ENCODE assay signal across 10 cellular contexts in the genomic region with DNA sequence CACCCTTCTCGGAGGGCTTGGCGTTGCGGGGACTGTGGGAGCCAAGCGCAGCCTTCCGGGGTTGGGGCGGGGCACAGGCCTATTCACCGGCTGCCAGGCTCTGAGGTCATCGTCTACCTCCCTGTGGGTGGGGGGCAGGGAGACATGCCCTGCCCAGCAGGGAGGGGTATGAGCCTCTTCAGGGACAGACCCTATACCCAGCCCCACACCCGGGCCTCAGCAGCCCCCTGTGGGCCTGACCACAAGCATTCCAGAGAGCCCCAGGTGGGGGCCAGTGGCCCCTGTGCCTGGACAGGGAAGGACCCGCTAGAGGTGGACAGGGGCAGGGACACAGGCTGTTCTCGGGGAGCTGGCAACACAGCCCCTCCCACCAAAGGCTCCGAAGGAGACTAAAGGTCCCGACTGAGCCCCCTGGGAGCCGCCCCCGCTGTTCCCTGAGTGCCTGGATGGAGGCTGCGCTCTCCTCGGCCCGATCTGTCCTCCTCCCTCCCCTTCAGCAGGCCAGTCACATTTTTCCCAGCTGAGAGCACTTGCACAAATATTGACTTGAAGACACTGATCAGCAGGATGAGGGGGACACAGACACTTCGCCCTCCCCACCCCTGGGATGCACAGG. TPM values are rescaled to one million over a fixed set of nuclear protein-coding genes. Genes with fewer than 3 reads are reported as not detected.
DNase-seq lines count a peak whose midpoint lies in the region; ATAC-seq, FAIRE-seq and TF ChIP-seq lines count a peak whose summit lies in the region.
"Had no signal": no experiment of that assay in that cellular context is flagged by ENCODE, and none has a peak within 500 bp of the region (broad histone marks: within the 10 kb centered on the region; RNA-seq: fewer than 3 reads in every experiment).

No MANE protein-coding gene starts in this region.

- H3K27ac ChIP-seq in HEK293 (ENCODE audit: extremely low read depth, low read depth, low read length) (0 out of 2 replicates have a peak overlapping the region, but pooled peaks have one; percentile 4), K562 (ENCODE audit: extremely low read depth, low read depth, low read length) (no peak overlapping the region), smooth muscle cell (ENCODE audit: low read depth) (peak overlapping the region; percentile 60)

- TF ChIP-seq CTCF in HEK293 (tag by site-specific recombination; IDR thresholded peaks at IDR 0.05) (no peak), K562 (IDR thresholded peaks at IDR 0.05 in 2 of 3, conservative IDR thresholded peaks at IDR 0.05 in 1 of 3; ENCODE audit: insufficient read depth in 2 of 3, low read depth in 1 of 3, low read length in 3 of 3) (no peak), smooth muscle cell (IDR thresholded peaks at IDR 0.05; ENCODE audit: borderline replicate concordance, insufficient read depth, poor library complexity, severe bottlenecking) (no peak)

- H3K9ac ChIP-seq in K562 (ENCODE audit: insufficient read depth in 1 of 2, low read depth in 2 of 2, low read length in 2 of 2) (peak overlapping the region in 1 of 2 experiments; percentile 70; a peak in 2 of 4 replicates), smooth muscle cell (ENCODE audit: low read depth) (peak overlapping the region; percentile 60)

- H3K4me3 ChIP-seq in HEK293 (ENCODE audit: low read depth, low read length) (peak overlapping the region; percentile 18), K562 (no peak overlapping the region), smooth muscle cell (no peak overlapping the region)

- in situ Hi-C loops in K562 (cut with MboI), result no loop called here

- no peaks in the 10 kb centered on the region for H3K9me3 Mint-ChIP-seq in activated CD8-positive, alpha-beta memory T cell treated with anti-CD3 and anti-CD28 coated beads, Interleukin-2, amount 10 ng/mL, durations not matched to agents 7 days and 5 days (ENCODE audit: low read depth)
- H3K9me3 Mint-ChIP-seq: T-helper 1 cell treated with Interleukin-12 subunit alpha and Interleukin-12 subunit beta and Interleukin-4 antibody, amounts not matched to agents 30 μg/mL and 1 μg/mL, for 36 hours had no signal

- WGBS in K562 (ENCODE audit: insufficient coverage, low coverage, missing lambda C conversion rate), result 92% methylated on average over 14 of the region's 19 CpGs
- whole genome bisulfite sequencing in smooth muscle cell (ENCODE audit: low lambda C conversion rate), result 41% methylated on average over 18 of the region's 19 CpGs

- H3K36me3 ChIP-seq in HEK293 (ENCODE audit: control insufficient read depth in 2 of 2, insufficient read depth in 1 of 2, low read length in 2 of 2), result peaks cover 0 to 37% of the 10 kb centered on the region in 2 experiments; a peak in 1 of 3 replicates
- peaks cover 68% of the 10 kb centered on the region; the same call in 1 of the 3 replicates for H3K36me3 ChIP-seq in K562 (ENCODE audit: control insufficient read depth, insufficient read depth, low read length)
- H3K36me3 ChIP-seq in smooth muscle cell (ENCODE audit: low read depth), result no peaks in the 10 kb centered on the region

- H2AFZ ChIP-seq in K562 (ENCODE audit: low read depth, low read length) (no peak overlapping the region), smooth muscle cell (ENCODE audit: low read depth) (no peak overlapping the region)

- H3K4me1 Mint-ChIP-seq in activated CD8-positive, alpha-beta memory T cell treated with anti-CD3 and anti-CD28 coated beads, Interleukin-2, amount 10 ng/mL, durations not matched to agents 7 days and 5 days, result no peaks in the 10 kb centered on the region

- no peaks in the 10 kb centered on the region for H3K27me3 Mint-ChIP-seq in activated CD8-positive, alpha-beta memory T cell treated with anti-CD3 and anti-CD28 coated beads, Interleukin-2, amount 10 ng/mL, durations not matched to agents 7 days and 5 days

- POLR2A ChIA-PET in HEK293 (lab: Yijun Ruan, JAX) (interaction anchor here (0.5 to 1.9 kb wide), 3 partner anchors 12 to 38 kb away, joined by 3 to 8 read pairs (median 3); partner anchors contain the start of genes LAMA5 and RPS21), K562 (lab: Yijun Ruan, JAX) (no interaction called here)

- FAIRE-seq in K562 (lab: Jason Lieb, UNC), result peak; percentile 29

- H3K4me2 ChIP-seq in K562 (ENCODE audit: insufficient read depth, low read length), result no peak overlapping the region
- peak overlapping the region; percentile 71 for H3K4me2 ChIP-seq in smooth muscle cell

- H3K79me2 ChIP-seq in K562 (ENCODE audit: control insufficient read depth, insufficient read depth, low read length) (peaks cover 53% of the 10 kb centered on the region), smooth muscle cell (ENCODE audit: low read depth) (peaks cover 17% of the 10 kb centered on the region)

- H3K4me1 ChIP-seq in HEK293 (ENCODE audit: control insufficient read depth, insufficient read depth, low read length), result peaks cover 2% of the 10 kb centered on the region; the same call in 1 of the 2 replicates
- peaks cover 30 to 87% of the 10 kb centered on the region in 2 experiments for H3K4me1 ChIP-seq in K562 (replicated peaks in 1 of 2; ENCODE audit: control insufficient read depth in 2 of 2, insufficient read depth in 2 of 2, low read length in 2 of 2)
- H3K4me1 ChIP-seq in smooth muscle cell (ENCODE audit: low read depth), result peaks cover 21% of the 10 kb centered on the region

- H3K9me3 ChIP-seq in HEK293 (ENCODE audit: control insufficient read depth, insufficient read depth, low read depth, low read length) (no peaks in the 10 kb centered on the region), K562 (replicated peaks; ENCODE audit: control insufficient read depth, insufficient read depth, low read depth, low read length) (no peaks in the 10 kb centered on the region), smooth muscle cell (replicated peaks; ENCODE audit: low read depth) (no peaks in the 10 kb centered on the region)

- intact Hi-C loops in K562 (cut with micrococcal nuclease), result no loop called here

- DNase-seq in K562 (ENCODE audit: extremely low read depth in 1 of 4, low spot score in 3 of 4) (no peak), iris pigment epithelial cell (ENCODE audit: low read depth) (peak; percentile 43), smooth muscle cell (lab: John Stamatoyannopoulos, UW; ENCODE audit: unreplicated experiment) (no peak), COR-L47 (lab: John Stamatoyannopoulos, UW) (no peak)
- no peak for DNase-seq in central memory CD4-positive, alpha-beta T cell
- no peak for DNase-seq in activated CD8-positive, alpha-beta memory T cell treated with anti-CD3 and anti-CD28 coated beads, Interleukin-2, amount 10 ng/mL, durations not matched to agents 7 days and 5 days
- DNase-seq: stimulated activated CD4-positive, alpha-beta T cell treated with anti-CD3 and anti-CD28 coated beads, Interleukin-2, amount 100 ng/mL, for 48 hours had no signal

- H3K4me3 Mint-ChIP-seq in activated CD8-positive, alpha-beta memory T cell treated with anti-CD3 and anti-CD28 coated beads, Interleukin-2, amount 10 ng/mL, durations not matched to agents 7 days and 5 days, result no peak overlapping the region
- H3K4me3 Mint-ChIP-seq: T-helper 1 cell treated with Interleukin-12 subunit alpha and Interleukin-12 subunit beta and Interleukin-4 antibody, amounts not matched to agents 30 μg/mL and 1 μg/mL, for 36 hours had no signal

- no peaks in the 10 kb centered on the region for H3F3A ChIP-seq in smooth muscle cell (ENCODE audit: low read depth)

- ATAC-seq in K562 (no peak), GM21367 (IDR thresholded peaks at IDR 0.05; ENCODE audit: unreplicated experiment) (no peak)
- no peak for ATAC-seq in activated CD8-positive, alpha-beta memory T cell treated with anti-CD3 and anti-CD28 coated beads, Interleukin-2, amount 10 ng/mL, durations not matched to agents 7 days and 5 days

- no TSS peak for BruUV-seq in K562 (replicated peaks; lab: Mats Ljungman, UMichigan)

- H4K20me1 ChIP-seq in K562 (replicated peaks; ENCODE audit: control insufficient read depth, insufficient read depth, low read length) (0 out of 2 replicates have a peak, but pooled peaks cover 3% of the 10 kb centered on the region), smooth muscle cell (ENCODE audit: low read depth) (peaks cover 19% of the 10 kb centered on the region)

- no peak for TF ChIP-seq POLR2A in K562 (conservative IDR thresholded peaks at IDR 0.05)

- H3K27ac Mint-ChIP-seq in activated CD8-positive, alpha-beta memory T cell treated with anti-CD3 and anti-CD28 coated beads, Interleukin-2, amount 10 ng/mL, durations not matched to agents 7 days and 5 days, result no peak overlapping the region
- H3K27ac Mint-ChIP-seq: T-helper 1 cell treated with Interleukin-12 subunit alpha and Interleukin-12 subunit beta and Interleukin-4 antibody, amounts not matched to agents 30 μg/mL and 1 μg/mL, for 36 hours had no signal

- TF ChIP-seq RAD21 in K562 (CRISPR knock-in tag; conservative IDR thresholded peaks at IDR 0.05 in 1 of 2, IDR thresholded peaks at IDR 0.05 in 1 of 2), result no peak

- H3K36me3 Mint-ChIP-seq in activated CD8-positive, alpha-beta memory T cell treated with anti-CD3 and anti-CD28 coated beads, Interleukin-2, amount 10 ng/mL, durations not matched to agents 7 days and 5 days, result no peaks in the 10 kb centered on the region

- H3K27me3 ChIP-seq in K562 (ENCODE audit: control insufficient read depth in 2 of 2, insufficient read depth in 2 of 2, low read length in 2 of 2) (no peaks in the 10 kb centered on the region), smooth muscle cell (ENCODE audit: low read depth) (no peaks in the 10 kb centered on the region)

- CTCF ChIA-PET in HEK293 (lab: Yijun Ruan, JAX), result interaction anchor here (1.9 kb wide), 1 partner anchor 9 kb away, joined by 6 read pairs; no protein-coding TSS in a partner anchor
- CTCF ChIA-PET in K562 (lab: Yijun Ruan, JAX; ENCODE audit: low intra/inter-chr PET ratio), result no interaction called here
- CTCF ChIA-PET in activated CD8-positive, alpha-beta memory T cell treated with anti-CD3 and anti-CD28 coated beads, Interleukin-2, amount 10 ng/mL, durations not matched to agents 7 days and 5 days (lab: Charles Lee), result no interaction called here

- TF ChIP-seq EP300 in K562 (IDR thresholded peaks at IDR 0.05; ENCODE audit: low read length), result no peak

- no peaks in the 10 kb centered on the region for H3K9me1 ChIP-seq in K562 (ENCODE audit: control insufficient read depth, insufficient read depth, low read length)

RNA-seq across cellular contexts. Expression of gene LAMA5, which starts 11.5 kb away (rescaled TPM):
- 218 and 612 TPM in 2 replicates for total RNA-seq in K562 (2011; cell fraction: chromatin; rRNA removed; ENCODE audit: low replicate concordance)
- 256 and 378 TPM in 2 replicates for total RNA-seq in K562 (2011; cell fraction: nucleolus; rRNA removed)
- 206 and 238 TPM in 2 replicates for total RNA-seq in K562 (2011; cell fraction: nucleoplasm; rRNA removed)
- total RNA-seq in K562 (2014; rRNA removed) (26.4 and 38.3 TPM in 2 replicates), K562 (2014; rRNA removed; fragmentation: Illumina TruSeq; extraction: Trizol) (2.2 and 3.2 TPM in 2 replicates), K562 (2015; rRNA removed; fragmentation: Illumina TruSeq; extraction: Trizol) (11.3 and 11.7 TPM in 2 replicates), K562 (2021) (86.4 and 101 TPM in 2 replicates), smooth muscle cell (27.5 and 30.0 TPM in 2 replicates)
- polyA plus RNA-seq in K562 (2011; rRNA removed) (4.4 and 10.0 TPM in 2 replicates), K562 (2014; fragmentation: Illumina TruSeq; extraction: Trizol) (7.8 and 20.0 TPM in 2 replicates), K562 (2014; fragmentation: Nextera tagmentation; extraction: Ambion mirVana) (under 1 TPM; 0.31 to 0.48 TPM), K562 (2014; rRNA removed) (60.2 and 67.3 TPM in 2 replicates), smooth muscle cell (27.6 and 132 TPM in 2 replicates)
- polyA plus RNA-seq in K562 (2011; cell fraction: cytosol; rRNA removed), result 3.9 and 11.1 TPM in 2 replicates
- polyA plus RNA-seq in K562 (2011; cell fraction: nucleus; rRNA removed), result 130 and 166 TPM in 2 replicates
- 49.7 and 63.1 TPM in 2 replicates for polyA plus RNA-seq in K562 (2012)
- polyA minus RNA-seq in K562 (2011; rRNA and poly(A)+ RNA removed), result 1.5 and 1.9 TPM in 2 replicates
- 11.0 and 21.3 TPM in 2 replicates for polyA minus RNA-seq in K562 (2011; cell fraction: cytosol; rRNA and poly(A)+ RNA removed)
- polyA minus RNA-seq in K562 (2011; cell fraction: nucleus; rRNA and poly(A)+ RNA removed), result 33.7 and 42.1 TPM in 2 replicates
- 1 to 10 TPM in 1 of 2 experiments, under 1 TPM in 1; 0.99 to 1.9 TPM for total RNA-seq in activated CD8-positive, alpha-beta memory T cell treated with anti-CD3 and anti-CD28 coated beads, Interleukin-2, amount 10 ng/mL, durations not matched to agents 7 days and 5 days

RNA-seq across cellular contexts. Expression of gene RPS21, which starts 31.3 kb away (rescaled TPM):
- 256 and 439 TPM in 2 replicates for total RNA-seq in K562 (2011; cell fraction: chromatin; rRNA removed; ENCODE audit: low replicate concordance)
- 1,390 and 1,394 TPM in 2 replicates for total RNA-seq in K562 (2011; cell fraction: nucleolus; rRNA removed)
- 1,168 and 2,200 TPM in 2 replicates for total RNA-seq in K562 (2011; cell fraction: nucleoplasm; rRNA removed)
- 1,801 and 2,504 TPM in 2 replicates for total RNA-seq in K562 (2014; rRNA removed)
- total RNA-seq in K562 (2014; rRNA removed; fragmentation: Illumina TruSeq; extraction: Trizol), result 1,196 and 1,380 TPM in 2 replicates
- 1,567 and 1,716 TPM in 2 replicates for total RNA-seq in K562 (2015; rRNA removed; fragmentation: Illumina TruSeq; extraction: Trizol)
- total RNA-seq in K562 (2021), result 3,091 and 3,491 TPM in 2 replicates
- 5,647 and 7,256 TPM in 2 replicates for polyA plus RNA-seq in K562 (2011; rRNA removed)
- 8,200 and 10,658 TPM in 2 replicates for polyA plus RNA-seq in K562 (2011; cell fraction: cytosol; rRNA removed)
- polyA plus RNA-seq in K562 (2011; cell fraction: nucleus; rRNA removed), result 3,206 and 5,803 TPM in 2 replicates
- 4,519 and 5,994 TPM in 2 replicates for polyA plus RNA-seq in K562 (2012)
- polyA plus RNA-seq in K562 (2014; fragmentation: Illumina TruSeq; extraction: Trizol), result 1,908 and 2,386 TPM in 2 replicates
- 1,000 to 10,000 TPM; 3,588 to 3,968 TPM for polyA plus RNA-seq in K562 (2014; fragmentation: Nextera tagmentation; extraction: Ambion mirVana)
- 3,958 and 4,439 TPM in 2 replicates for polyA plus RNA-seq in K562 (2014; rRNA removed)
- polyA minus RNA-seq in K562 (2011; rRNA and poly(A)+ RNA removed), result 1,429 and 1,744 TPM in 2 replicates
- polyA minus RNA-seq in K562 (2011; cell fraction: cytosol; rRNA and poly(A)+ RNA removed), result 755 and 891 TPM in 2 replicates
- 430 and 792 TPM in 2 replicates for polyA minus RNA-seq in K562 (2011; cell fraction: nucleus; rRNA and poly(A)+ RNA removed)
- 2,536 and 4,082 TPM in 2 replicates for total RNA-seq in smooth muscle cell
- 438 and 495 TPM in 2 replicates for polyA plus RNA-seq in smooth muscle cell
- 1,000 to 10,000 TPM; 1,634 to 1,703 TPM for total RNA-seq in activated CD8-positive, alpha-beta memory T cell treated with anti-CD3 and anti-CD28 coated beads, Interleukin-2, amount 10 ng/mL, durations not matched to agents 7 days and 5 days

RNA-seq across cellular contexts. Expression of gene CABLES2, which starts 51.5 kb away (rescaled TPM):
- 3.6 and 7.1 TPM in 2 replicates for total RNA-seq in K562 (2011; cell fraction: chromatin; rRNA removed; ENCODE audit: low replicate concordance)
- 3.0 and 3.3 TPM in 2 replicates for total RNA-seq in K562 (2011; cell fraction: nucleolus; rRNA removed)
- total RNA-seq in K562 (2011; cell fraction: nucleoplasm; rRNA removed), result 2.5 and 3.0 TPM in 2 replicates
- total RNA-seq in K562 (2014; rRNA removed) (1.2 and 2.0 TPM in 2 replicates), K562 (2014; rRNA removed; fragmentation: Illumina TruSeq; extraction: Trizol) (0.93 and 1.3 TPM in 2 replicates), K562 (2015; rRNA removed; fragmentation: Illumina TruSeq; extraction: Trizol) (1.4 and 1.6 TPM in 2 replicates), K562 (2021) (3.7 and 4.2 TPM in 2 replicates), smooth muscle cell (5.2 and 7.6 TPM in 2 replicates)
- polyA plus RNA-seq in K562 (2011; rRNA removed) (2.2 and 2.5 TPM in 2 replicates), K562 (2014; fragmentation: Illumina TruSeq; extraction: Trizol) (2.7 and 3.2 TPM in 2 replicates), K562 (2014; fragmentation: Nextera tagmentation; extraction: Ambion mirVana) (under 1 TPM; 0.46 to 0.72 TPM), K562 (2014; rRNA removed) (2.1 and 2.2 TPM in 2 replicates), smooth muscle cell (7.4 and 13.7 TPM in 2 replicates)
- 2.6 and 3.8 TPM in 2 replicates for polyA plus RNA-seq in K562 (2011; cell fraction: cytosol; rRNA removed)
- polyA plus RNA-seq in K562 (2011; cell fraction: nucleus; rRNA removed), result 5.3 and 9.0 TPM in 2 replicates
- polyA plus RNA-seq in K562 (2012), result 3.9 and 7.7 TPM in 2 replicates
- 1.1 and 1.7 TPM in 2 replicates for polyA minus RNA-seq in K562 (2011; rRNA and poly(A)+ RNA removed)
- polyA minus RNA-seq in K562 (2011; cell fraction: cytosol; rRNA and poly(A)+ RNA removed), result 5.1 and 5.4 TPM in 2 replicates
- polyA minus RNA-seq in K562 (2011; cell fraction: nucleus; rRNA and poly(A)+ RNA removed), result 1.6 and 1.7 TPM in 2 replicates
- total RNA-seq in activated CD8-positive, alpha-beta memory T cell treated with anti-CD3 and anti-CD28 coated beads, Interleukin-2, amount 10 ng/mL, durations not matched to agents 7 days and 5 days, result 10 to 100 TPM; 15.6 to 16.5 TPM

RNA-seq across cellular contexts. Expression of gene ADRM1, which starts 52.8 kb away (rescaled TPM):
- 21.6 and 87.3 TPM in 2 replicates for total RNA-seq in K562 (2011; cell fraction: chromatin; rRNA removed; ENCODE audit: low replicate concordance)
- total RNA-seq in K562 (2011; cell fraction: nucleolus; rRNA removed), result 87.6 and 87.7 TPM in 2 replicates
- 41.0 and 41.6 TPM in 2 replicates for total RNA-seq in K562 (2011; cell fraction: nucleoplasm; rRNA removed)
- total RNA-seq in K562 (2014; rRNA removed), result 223 and 261 TPM in 2 replicates
- 22.5 and 32.1 TPM in 2 replicates for total RNA-seq in K562 (2014; rRNA removed; fragmentation: Illumina TruSeq; extraction: Trizol)
- total RNA-seq in K562 (2015; rRNA removed; fragmentation: Illumina TruSeq; extraction: Trizol), result 125 and 136 TPM in 2 replicates
- total RNA-seq in K562 (2021), result 159 and 160 TPM in 2 replicates
- 57.6 and 67.4 TPM in 2 replicates for polyA plus RNA-seq in K562 (2011; rRNA removed)
- 69.2 and 237 TPM in 2 replicates for polyA plus RNA-seq in K562 (2011; cell fraction: cytosol; rRNA removed)
- 65.6 and 116 TPM in 2 replicates for polyA plus RNA-seq in K562 (2011; cell fraction: nucleus; rRNA removed)
- polyA plus RNA-seq in K562 (2012), result 109 and 153 TPM in 2 replicates
- 49.3 and 107 TPM in 2 replicates for polyA plus RNA-seq in K562 (2014; fragmentation: Illumina TruSeq; extraction: Trizol)
- polyA plus RNA-seq in K562 (2014; fragmentation: Nextera tagmentation; extraction: Ambion mirVana), result 10 to 100 TPM in 1 of 2 experiments, 1 to 10 TPM in 1; 5.0 to 21.6 TPM
- polyA plus RNA-seq in K562 (2014; rRNA removed), result 192 and 201 TPM in 2 replicates
- 16.1 and 32.6 TPM in 2 replicates for polyA minus RNA-seq in K562 (2011; rRNA and poly(A)+ RNA removed)
- 51.8 and 55.0 TPM in 2 replicates for polyA minus RNA-seq in K562 (2011; cell fraction: cytosol; rRNA and poly(A)+ RNA removed)
- polyA minus RNA-seq in K562 (2011; cell fraction: nucleus; rRNA and poly(A)+ RNA removed), result 42.8 and 44.0 TPM in 2 replicates
- 68.7 and 101 TPM in 2 replicates for total RNA-seq in smooth muscle cell
- 121 and 126 TPM in 2 replicates for polyA plus RNA-seq in smooth muscle cell
- total RNA-seq in activated CD8-positive, alpha-beta memory T cell treated with anti-CD3 and anti-CD28 coated beads, Interleukin-2, amount 10 ng/mL, durations not matched to agents 7 days and 5 days, result 100 to 1,000 TPM; 105 to 133 TPM

Comparison
In these comparisons a context has a peak if more than half of its experiments do, and no peak if none do; other contexts are left out.
1. Of the 44 proteins assayed by ChIP-seq in both K562 and HEK293: peak only in K562: none; only in HEK293: KLF1, KLF16, PATZ1 and SP2; in both: none; in neither: 40.